28 cellular contexts compared by ENCODE assay signal in genomic region chr6:153216789-153217188, GRCh38.
"Had no signal": no experiment of that assay in that cellular context is flagged by ENCODE, and none has a peak within 500 bp of the region (broad histone marks: within the 10 kb centered on the region; RNA-seq: fewer than 3 reads in every experiment).

No MANE protein-coding gene starts in this region.

- H3K4me3 ChIP-seq: breast epithelium, cardiac muscle cell, colonic mucosa, gastroesophageal sphincter had no signal

- H3K36me3 ChIP-seq: breast epithelium, cardiac muscle cell, colonic mucosa, gastroesophageal sphincter had no signal

- H3K27ac ChIP-seq: breast epithelium, cardiac muscle cell, colonic mucosa, gastroesophageal sphincter, VCaP had no signal

- DNase-seq: activated CD4-positive, alpha-beta memory T cell treated with anti-CD3 and anti-CD28 coated beads, Interleukin-2, amount 10 ng/mL, durations not matched to agents 7 days and 5 days; activated CD4-positive, alpha-beta T cell treated with anti-CD3 and anti-CD28 coated beads for 1 hour; activated CD4-positive, alpha-beta T cell treated with anti-CD3 and anti-CD28 coated beads for 4 hours; activated CD4-positive, alpha-beta T cell treated with anti-CD3 and anti-CD28 coated beads, Interleukin-2, amount 10 ng/mL, durations not matched to agents 7 days and 5 days; activated CD4-positive, alpha-beta T cell treated with anti-CD3 and anti-CD28 coated beads, Interleukin-2, amount 50 U/mL, for 4 hours; activated CD8-positive, alpha-beta memory T cell treated with anti-CD3 and anti-CD28 coated beads, Interleukin-2, amount 50 U/mL, for 48 hours; activated gamma-delta T cell; activated naive CD4-positive, alpha-beta T cell; activated naive CD4-positive, alpha-beta T cell treated with anti-CD3 and anti-CD28 coated beads, Interleukin-2, amount 10 ng/mL, durations not matched to agents 7 days and 5 days; activated naive CD8-positive, alpha-beta T cell treated with anti-CD3 and anti-CD28 coated beads, Interleukin-2, amount 10 ng/mL, durations not matched to agents 7 days and 5 days; activated T-cell treated with anti-CD3 and anti-CD28 coated beads for 4 hours; activated T-cell treated with anti-CD3 and anti-CD28 coated beads, Interleukin-2, amount 50 U/mL, for 24 hours; activated T-cell treated with anti-CD3 and anti-CD28 coated beads, Interleukin-2, amount 50 U/mL, for 72 hours; anterior cingulate cortex; central memory CD4-positive, alpha-beta T cell; cerebellar nuclear complex; colonic mucosa; effector memory CD4-positive, alpha-beta T cell; endodermal cell; foreskin melanocyte; T-helper 2 cell had no signal

- H3K4me1 ChIP-seq: breast epithelium, colonic mucosa, gastroesophageal sphincter had no signal

- H3K9me3 ChIP-seq: breast epithelium, colonic mucosa, gastroesophageal sphincter had no signal

- ATAC-seq: activated naive CD4-positive, alpha-beta T cell treated with anti-CD3 and anti-CD28 coated beads, Interleukin-2, amount 50 U/mL, for 72 hours; activated T-cell treated with anti-CD3 and anti-CD28 coated beads, Interleukin-2, amount 50 U/mL, for 72 hours; esophagus mucosa; gastroesophageal sphincter; WTC11 had no signal

- H3K27me3 ChIP-seq: breast epithelium, cardiac muscle cell, colonic mucosa, gastroesophageal sphincter had no signal
